25 cellular contexts compared by ENCODE assay signal in the genomic region with DNA sequence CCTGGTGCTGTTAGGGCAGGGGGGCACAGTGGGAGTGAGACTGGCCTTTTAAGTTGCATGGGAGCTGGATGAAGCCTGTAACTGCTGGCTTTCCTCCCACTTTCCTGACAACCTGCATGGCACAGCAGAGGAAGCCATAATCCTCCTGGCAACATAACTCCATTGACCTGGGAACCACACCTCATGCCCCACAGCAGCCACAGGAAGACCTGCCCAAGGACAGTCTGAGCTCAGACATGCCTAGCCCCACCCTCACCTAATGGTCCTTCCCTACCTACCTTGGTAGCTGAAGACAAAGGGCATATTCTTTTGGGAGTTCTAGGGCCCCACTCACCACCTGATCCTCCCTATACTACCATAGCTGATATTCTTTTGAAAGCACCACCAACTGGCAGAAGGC.
"Had no signal": no experiment of that assay in that cellular context is flagged by ENCODE, and none has a peak within 500 bp of the region (broad histone marks: within the 10 kb centered on the region; RNA-seq: fewer than 3 reads in every experiment).

No MANE protein-coding gene starts in this region.

- H3K4me1 Mint-ChIP-seq: memory B cell; naive thymus-derived CD4-positive, alpha-beta T cell had no signal

- H3K4me3 ChIP-seq: coronary artery, dorsolateral prefrontal cortex, esophagus squamous epithelium, gastrocnemius medialis, heart right ventricle, left lung, lower lobe of right lung had no signal

- H3K9me3 ChIP-seq: esophagus squamous epithelium, gastrocnemius medialis had no signal

- ATAC-seq: gastrocnemius medialis; heart right ventricle; left lung; left ventricle myocardium superior; lower lobe of right lung; naive thymus-derived CD4-positive, alpha-beta T cell had no signal

- H3K4me3 Mint-ChIP-seq: memory B cell; naive thymus-derived CD4-positive, alpha-beta T cell had no signal

- FAIRE-seq: colon, endometrium, islet of Langerhans, kidney had no signal

- H3K27me3 ChIP-seq: esophagus squamous epithelium, gastrocnemius medialis, heart right ventricle, left lung had no signal

- H3K4me1 ChIP-seq: gastrocnemius medialis, heart right ventricle, left lung, lower lobe of right lung had no signal

- H3K27ac Mint-ChIP-seq: memory B cell; naive thymus-derived CD4-positive, alpha-beta T cell had no signal

- H3K36me3 Mint-ChIP-seq: memory B cell; naive thymus-derived CD4-positive, alpha-beta T cell had no signal

- H3K27me3 Mint-ChIP-seq: memory B cell had no signal

- DNase-seq: dermis blood vessel endothelial cell; dorsolateral prefrontal cortex; effector CD4-positive, alpha-beta T cell; effector memory CD4-positive, alpha-beta T cell; esophagus squamous epithelium; foreskin fibroblast; foreskin melanocyte; gastrocnemius medialis; glutamatergic neuron; head of caudate nucleus; heart right ventricle; hippocampal formation; kidney glomerular epithelial cell; left lung; left ventricle myocardium superior; lower lobe of right lung; mesendoderm; midbrain; naive thymus-derived CD4-positive, alpha-beta T cell had no signal

- H3K36me3 ChIP-seq: esophagus squamous epithelium, gastrocnemius medialis, heart right ventricle, left lung, lower lobe of right lung had no signal

- H3K27ac ChIP-seq: coronary artery, dorsolateral prefrontal cortex, gastrocnemius medialis, heart right ventricle, left lung, lower lobe of right lung had no signal
